In the genomic region with DNA sequence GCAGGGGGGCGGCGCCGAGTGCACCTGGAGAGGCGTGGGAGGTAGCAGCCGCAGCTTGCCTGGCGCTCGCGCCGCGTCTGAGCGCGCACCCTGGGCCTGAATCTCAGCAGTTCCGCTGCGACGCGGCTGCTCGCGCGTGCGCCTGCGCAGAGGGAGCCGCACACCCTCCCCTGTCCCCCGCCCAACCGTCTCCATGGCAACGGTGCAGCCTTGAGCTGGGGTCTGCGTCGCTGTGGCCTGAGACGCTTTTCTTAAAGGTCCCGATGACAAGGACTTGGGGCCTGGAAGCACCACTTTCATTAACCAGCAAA, we compare ENCODE assay signal across 9 cellular contexts. TPM values are rescaled to one million over a fixed set of nuclear protein-coding genes. Genes with fewer than 3 reads are reported as not detected.
DNase-seq lines count a peak whose midpoint lies in the region; ATAC-seq, FAIRE-seq and TF ChIP-seq lines count a peak whose summit lies in the region.
"Had no signal": no experiment of that assay in that cellular context is flagged by ENCODE, and none has a peak within 500 bp of the region (broad histone marks: within the 10 kb centered on the region; RNA-seq: fewer than 3 reads in every experiment).

A gene with protein sequence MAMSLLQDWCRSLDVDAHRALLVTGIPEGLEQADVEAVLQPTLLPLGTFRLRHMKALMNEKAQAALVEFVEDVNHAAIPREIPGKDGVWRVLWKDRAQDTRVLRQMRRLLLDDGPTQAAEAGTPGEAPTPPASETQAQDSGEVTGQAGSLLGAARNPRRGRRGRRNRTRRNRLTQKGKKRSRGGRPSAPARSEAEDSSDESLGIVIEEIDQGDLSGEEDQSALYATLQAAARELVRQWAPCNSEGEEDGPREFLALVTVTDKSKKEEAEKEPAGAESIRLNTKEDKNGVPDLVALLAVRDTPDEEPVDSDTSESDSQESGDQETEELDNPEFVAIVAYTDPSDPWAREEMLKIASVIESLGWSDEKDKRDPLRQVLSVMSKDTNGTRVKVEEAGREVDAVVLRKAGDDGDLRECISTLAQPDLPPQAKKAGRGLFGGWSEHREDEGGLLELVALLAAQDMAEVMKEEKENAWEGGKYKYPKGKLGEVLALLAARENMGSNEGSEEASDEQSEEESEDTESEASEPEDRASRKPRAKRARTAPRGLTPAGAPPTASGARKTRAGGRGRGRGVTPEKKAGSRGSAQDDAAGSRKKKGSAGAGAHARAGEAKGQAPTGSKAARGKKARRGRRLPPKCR (minus strand): TSS at position 79 of the 311 bp plus-strand sequence. CDS start 402 bp downstream, outside the sequence.

- no peak within 1 kb of the TSS for H3K4me2 ChIP-seq in K562 (ENCODE audit: insufficient read depth, low read length)

- H3K27me3 ChIP-seq in K562 (ENCODE audit: control insufficient read depth in 2 of 2, insufficient read depth in 2 of 2, low read length in 2 of 2) = peaks cover 52 to 83% of the 10 kb centered on the region in 2 experiments

- DNase-seq in DMS79 (lab: John Stamatoyannopoulos, UW) (peak; percentile 89), NCI-H524 (lab: John Stamatoyannopoulos, UW) (peak; percentile 72 to 88), K562 (ENCODE audit: extremely low read depth in 1 of 4, low spot score in 3 of 4) (peak; percentile 51 to 84 (median 69)), iPS-NIHi11 (ENCODE audit: low spot score) (peak; percentile 99), NK-92 (lab: John Stamatoyannopoulos, UW; ENCODE audit: unreplicated experiment) (no peak), urothelium cell line (ENCODE audit: low spot score) (no peak)
- peak; percentile 29 for DNase-seq in stimulated activated CD4-positive, alpha-beta T cell treated with anti-CD3 and anti-CD28 coated beads, Interleukin-1b, Interleukin-23, amount 100 ng/mL, for 48 hours

- peaks cover 6% of the 10 kb centered on the region for H4K20me1 ChIP-seq in K562 (replicated peaks; ENCODE audit: control insufficient read depth, insufficient read depth, low read length)

- POLR2A ChIA-PET in K562 (lab: Yijun Ruan, JAX) = no interaction called here

- no peak within 1 kb of the TSS for H3K9ac ChIP-seq in K562 (ENCODE audit: insufficient read depth in 1 of 2, low read depth in 2 of 2, low read length in 2 of 2)

- intact Hi-C loops in K562 (cut with micrococcal nuclease) = no loop called here

- H2AFZ ChIP-seq in K562 (ENCODE audit: low read depth, low read length) = no peak within 1 kb of the TSS

- H3K9me1 ChIP-seq in K562 (ENCODE audit: control insufficient read depth, insufficient read depth, low read length) = no peaks in the 10 kb centered on the region

- WGBS in K562 (ENCODE audit: insufficient coverage, low coverage, missing lambda C conversion rate) = 6% methylated on average over 17 of the region's 29 CpGs

- no peaks in the 10 kb centered on the region; the same call in 1 of the 2 replicates for H3K9me3 ChIP-seq in K562 (replicated peaks; ENCODE audit: control insufficient read depth, insufficient read depth, low read depth, low read length)

- no TSS peak for BruUV-seq in K562 (replicated peaks; lab: Mats Ljungman, UMichigan)

- H3K79me2 ChIP-seq in K562 (ENCODE audit: control insufficient read depth, insufficient read depth, low read length) = no peaks in the 10 kb centered on the region

- no peak within 1 kb of the TSS for H3K27ac ChIP-seq in K562 (ENCODE audit: extremely low read depth, low read depth, low read length)

- CTCF ChIA-PET in K562 (lab: Yijun Ruan, JAX; ENCODE audit: low intra/inter-chr PET ratio) = no interaction called here

- no peak for TF ChIP-seq RAD21 in K562 (CRISPR knock-in tag; conservative IDR thresholded peaks at IDR 0.05 in 1 of 2, IDR thresholded peaks at IDR 0.05 in 1 of 2)

- FAIRE-seq in K562 (lab: Jason Lieb, UNC) (no peak), urothelium cell line (lab: Jason Lieb, UNC) (no peak)

- no peak within 1 kb of the TSS for H3K4me3 ChIP-seq in K562

- no peaks in the 10 kb centered on the region for H3K36me3 ChIP-seq in K562 (ENCODE audit: control insufficient read depth, insufficient read depth, low read length)

- TF ChIP-seq EP300 in K562 (IDR thresholded peaks at IDR 0.05; ENCODE audit: low read length) = no peak

- TF ChIP-seq CTCF in K562 (IDR thresholded peaks at IDR 0.05 in 2 of 3, conservative IDR thresholded peaks at IDR 0.05 in 1 of 3; ENCODE audit: insufficient read depth in 2 of 3, low read depth in 1 of 3, low read length in 3 of 3) = no peak

- ATAC-seq in K562 (peak; percentile 76), GM19324 (IDR thresholded peaks at IDR 0.05; ENCODE audit: low FRiP score, unreplicated experiment) (no peak)
- ATAC-seq: HCT116 had no signal

- TF ChIP-seq POLR2A in K562 (conservative IDR thresholded peaks at IDR 0.05) = no peak

- in situ Hi-C loops in K562 (cut with MboI) = no loop called here

- peaks cover 0 to 28% of the 10 kb centered on the region in 2 experiments; a peak in 2 of 5 replicates for H3K4me1 ChIP-seq in K562 (replicated peaks in 1 of 2; ENCODE audit: control insufficient read depth in 2 of 2, insufficient read depth in 2 of 2, low read length in 2 of 2)

TF ChIP-seq in K562, 482 proteins besides CTCF, POLR2A, EP300 and RAD21 (continues in another document):
- TF ChIP-seq CBX2 (IDR thresholded peaks at IDR 0.05; ENCODE audit: insufficient read depth, low read length, poor library complexity, severe bottlenecking) (no peak), PCBP2 (IDR thresholded peaks at IDR 0.05; ENCODE audit: low read depth, low read length, poor library complexity, severe bottlenecking) (no peak), ZNF212 (CRISPR knock-in tag; IDR thresholded peaks at IDR 0.05) (no peak), NCOR1 (IDR thresholded peaks at IDR 0.05) (no peak), MEIS2 (IDR thresholded peaks at IDR 0.05; ENCODE audit: partially characterized antibody) (peak; percentile 3)
- TF ChIP-seq, protein P1, sequence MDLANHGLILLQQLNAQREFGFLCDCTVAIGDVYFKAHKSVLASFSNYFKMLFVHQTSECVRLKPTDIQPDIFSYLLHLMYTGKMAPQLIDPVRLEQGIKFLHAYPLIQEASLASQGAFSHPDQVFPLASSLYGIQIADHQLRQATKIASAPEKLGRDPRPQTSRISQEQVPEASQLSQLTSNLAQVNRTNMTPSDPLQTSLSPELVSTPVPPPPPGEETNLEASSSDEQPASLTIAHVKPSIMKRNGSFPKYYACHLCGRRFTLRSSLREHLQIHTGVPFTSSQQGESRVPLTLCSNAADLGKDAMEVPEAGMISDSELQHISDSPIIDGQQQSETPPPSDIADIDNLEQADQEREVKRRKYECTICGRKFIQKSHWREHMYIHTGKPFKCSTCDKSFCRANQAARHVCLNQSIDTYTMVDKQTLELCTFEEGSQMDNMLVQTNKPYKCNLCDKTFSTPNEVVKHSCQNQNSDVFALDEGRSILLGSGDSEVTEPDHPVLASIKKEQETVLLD (IDR thresholded peaks at IDR 0.05) = 0 out of 2 replicates have a peak, but pooled peaks have one; percentile 45
- TF ChIP-seq, protein P2, sequence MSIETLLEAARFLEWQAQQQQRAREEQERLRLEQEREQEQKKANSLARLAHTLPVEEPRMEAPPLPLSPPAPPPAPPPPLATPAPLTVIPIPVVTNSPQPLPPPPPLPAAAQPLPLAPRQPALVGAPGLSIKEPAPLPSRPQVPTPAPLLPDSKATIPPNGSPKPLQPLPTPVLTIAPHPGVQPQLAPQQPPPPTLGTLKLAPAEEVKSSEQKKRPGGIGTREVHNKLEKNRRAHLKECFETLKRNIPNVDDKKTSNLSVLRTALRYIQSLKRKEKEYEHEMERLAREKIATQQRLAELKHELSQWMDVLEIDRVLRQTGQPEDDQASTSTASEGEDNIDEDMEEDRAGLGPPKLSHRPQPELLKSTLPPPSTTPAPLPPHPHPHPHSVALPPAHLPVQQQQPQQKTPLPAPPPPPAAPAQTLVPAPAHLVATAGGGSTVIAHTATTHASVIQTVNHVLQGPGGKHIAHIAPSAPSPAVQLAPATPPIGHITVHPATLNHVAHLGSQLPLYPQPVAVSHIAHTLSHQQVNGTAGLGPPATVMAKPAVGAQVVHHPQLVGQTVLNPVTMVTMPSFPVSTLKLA (conservative IDR thresholded peaks at IDR 0.05) = no peak

RNA-seq across cellular contexts. Expression of the gene that starts here (rescaled TPM):
- not detected in 2 replicates for total RNA-seq in K562 (2011; cell fraction: chromatin; rRNA removed; ENCODE audit: low replicate concordance)
- total RNA-seq in K562 (2011; cell fraction: nucleolus; rRNA removed) = not detected in 2 replicates
- not detected in 2 replicates for total RNA-seq in K562 (2011; cell fraction: nucleoplasm; rRNA removed)
- total RNA-seq in K562 (2014; rRNA removed) = 0.04 TPM in 1 of 2 replicates, not detected in the other
- total RNA-seq in K562 (2014; rRNA removed; fragmentation: Illumina TruSeq; extraction: Trizol) = not detected in 2 replicates
- total RNA-seq in K562 (2015; rRNA removed; fragmentation: Illumina TruSeq; extraction: Trizol) = not detected in 2 replicates
- total RNA-seq in K562 (2021) = 0.02 TPM in 1 of 2 replicates, not detected in the other
- not detected in 2 replicates for polyA plus RNA-seq in K562 (2011; rRNA removed)
- polyA plus RNA-seq in K562 (2011; cell fraction: cytosol; rRNA removed) = 0.01 TPM in 1 of 2 replicates, not detected in the other
- polyA plus RNA-seq in K562 (2011; cell fraction: nucleus; rRNA removed) = not detected in 2 replicates
- polyA plus RNA-seq in K562 (2012) = not detected in 2 replicates
- not detected in 2 replicates for polyA plus RNA-seq in K562 (2014; fragmentation: Illumina TruSeq; extraction: Trizol)
- polyA plus RNA-seq in K562 (2014; fragmentation: Nextera tagmentation; extraction: Ambion mirVana) = not detected
- polyA plus RNA-seq in K562 (2014; rRNA removed) = not detected in 2 replicates
- not detected in 2 replicates for polyA minus RNA-seq in K562 (2011; rRNA and poly(A)+ RNA removed)
- not detected in 2 replicates for polyA minus RNA-seq in K562 (2011; cell fraction: cytosol; rRNA and poly(A)+ RNA removed)
- polyA minus RNA-seq in K562 (2011; cell fraction: nucleus; rRNA and poly(A)+ RNA removed) = not detected in 2 replicates

Comparison
In these comparisons a context has a peak if more than half of its experiments do, and no peak if none do; other contexts are left out.
1. Peak in DNase-seq and ATAC-seq in K562; RNA of the gene not detected or under 1 TPM.
2. DNase-seq: peak in DMS79 (single experiment), NCI-H524 (2 of 2), iPS-NIHi11 (single experiment) and stimulated activated CD4-positive, alpha-beta T cell treated with anti-CD3 and anti-CD28 coated beads, Interleukin-1b, Interleukin-23, amount 100 ng/mL, for 48 hours (single experiment); none in NK-92 (single experiment) and urothelium cell line (single experiment).